In the genomic region with DNA sequence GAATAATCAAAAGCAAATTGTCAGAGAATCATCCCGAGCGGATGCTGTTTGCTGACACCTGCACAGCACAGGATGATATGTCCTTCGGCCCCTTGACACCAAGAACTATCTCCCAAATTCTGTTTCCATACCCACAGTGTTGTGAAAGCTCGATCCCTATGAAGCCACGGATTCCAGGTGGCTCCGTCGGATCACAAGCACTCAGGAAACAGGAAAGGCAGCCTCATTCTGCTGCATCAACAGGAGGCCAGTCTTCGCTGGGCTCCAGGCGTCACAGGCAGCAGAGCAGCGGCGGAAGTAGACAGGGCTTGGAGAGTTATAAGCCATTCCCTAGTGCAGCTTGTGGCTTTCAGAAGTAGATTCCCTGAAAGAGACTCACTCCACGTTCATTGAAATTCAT, we compare ENCODE assay signal across 24 cellular contexts.
"Had no signal": no experiment of that assay in that cellular context is flagged by ENCODE, and none has a peak within 500 bp of the region (broad histone marks: within the 10 kb centered on the region; RNA-seq: fewer than 3 reads in every experiment).

No MANE protein-coding gene starts in this region.

- H3K27ac ChIP-seq: brain microvascular endothelial cell, coronary artery, esophagus muscularis mucosa, foreskin keratinocyte, lower lobe of right lung, ovary, right lobe of liver, upper lobe of right lung had no signal

- H3K9me3 ChIP-seq: esophagus muscularis mucosa, lower lobe of right lung, ovary, right lobe of liver, upper lobe of right lung had no signal

- DNase-seq: activated B cell treated with CpG ODN at 0.5 μM for 24 hours; activated CD4-positive, alpha-beta T cell treated with anti-CD3 and anti-CD28 coated beads, Interleukin-2, amount 50 U/mL, for 1 hour; activated CD8-positive, alpha-beta T cell treated with anti-CD3 and anti-CD28 coated beads for 36 hours; activated gamma-delta T cell treated with Interleukin-2 at 50 U/mL for 16 hours; activated naive CD4-positive, alpha-beta T cell treated with anti-CD3 and anti-CD28 coated beads, Interleukin-2, amount 50 U/mL, for 16 hours; activated T-cell treated with anti-CD3 and anti-CD28 coated beads, Interleukin-2, amount 50 U/mL, for 4 hours; amniotic stem cell; brain microvascular endothelial cell; foreskin keratinocyte; left colon; lower lobe of right lung; mesenchymal stem cell; natural killer cell; right lobe of liver; stimulated activated CD4-positive, alpha-beta T cell treated with anti-CD3 and anti-CD28 coated beads, Interleukin-2, amount 100 ng/mL, for 48 hours; stimulated activated naive CD8-positive, alpha-beta T cell treated with anti-CD3 and anti-CD28 coated beads, Interleukin-15, amount 100 ng/mL, for 72 hours; substantia nigra; T-helper 2 cell; upper lobe of right lung had no signal

- H3K4me3 Mint-ChIP-seq: activated B cell treated with CpG ODN at 0.5 μM for 24 hours; activated CD8-positive, alpha-beta T cell treated with anti-CD3 and anti-CD28 coated beads for 36 hours; activated T-cell treated with anti-CD3 and anti-CD28 coated beads, Interleukin-2, amount 50 U/mL, for 4 hours; activated T-helper 17 cell treated with anti-CD3 and anti-CD28 coated beads, Interleukin-2, amount 50 U/mL, for 72 hours; natural killer cell; stimulated activated naive CD8-positive, alpha-beta T cell treated with anti-CD3 and anti-CD28 coated beads, Interleukin-15, amount 100 ng/mL, for 72 hours had no signal

- H3K27me3 ChIP-seq: brain microvascular endothelial cell, esophagus muscularis mucosa, foreskin keratinocyte, ovary, right lobe of liver, upper lobe of right lung had no signal

- H3K4me1 ChIP-seq: esophagus muscularis mucosa, foreskin keratinocyte, lower lobe of right lung, right lobe of liver, upper lobe of right lung had no signal

- H3K36me3 ChIP-seq: brain microvascular endothelial cell, esophagus muscularis mucosa, lower lobe of right lung, ovary, right lobe of liver, upper lobe of right lung had no signal

- H3K36me3 Mint-ChIP-seq: natural killer cell had no signal

- ATAC-seq: activated CD8-positive, alpha-beta T cell treated with anti-CD3 and anti-CD28 coated beads for 36 hours; activated T-cell treated with anti-CD3 and anti-CD28 coated beads, Interleukin-2, amount 50 U/mL, for 4 hours; activated T-helper 17 cell treated with anti-CD3 and anti-CD28 coated beads, Interleukin-2, amount 50 U/mL, for 72 hours; foreskin keratinocyte; left colon; lower lobe of right lung; natural killer cell; right lobe of liver; stimulated activated naive CD8-positive, alpha-beta T cell treated with anti-CD3 and anti-CD28 coated beads, Interleukin-15, amount 100 ng/mL, for 72 hours; upper lobe of right lung had no signal

- H3K27me3 Mint-ChIP-seq: activated B cell treated with CpG ODN at 0.5 μM for 24 hours; activated CD8-positive, alpha-beta T cell treated with anti-CD3 and anti-CD28 coated beads for 36 hours; activated T-helper 17 cell treated with anti-CD3 and anti-CD28 coated beads, Interleukin-2, amount 50 U/mL, for 72 hours; progenitor cell of endocrine pancreas; stimulated activated naive CD8-positive, alpha-beta T cell treated with anti-CD3 and anti-CD28 coated beads, Interleukin-15, amount 100 ng/mL, for 72 hours had no signal

- H3K27ac Mint-ChIP-seq: activated B cell treated with CpG ODN at 0.5 μM for 24 hours; activated CD8-positive, alpha-beta T cell treated with anti-CD3 and anti-CD28 coated beads for 36 hours; activated T-helper 17 cell treated with anti-CD3 and anti-CD28 coated beads, Interleukin-2, amount 50 U/mL, for 72 hours; natural killer cell; progenitor cell of endocrine pancreas; stimulated activated naive CD8-positive, alpha-beta T cell treated with anti-CD3 and anti-CD28 coated beads, Interleukin-15, amount 100 ng/mL, for 72 hours had no signal

- H3K4me3 ChIP-seq: coronary artery, esophagus muscularis mucosa, lower lobe of right lung, ovary, right lobe of liver, upper lobe of right lung had no signal

- H3K4me1 Mint-ChIP-seq: activated B cell treated with CpG ODN at 0.5 μM for 24 hours; activated T-helper 17 cell treated with anti-CD3 and anti-CD28 coated beads, Interleukin-2, amount 50 U/mL, for 72 hours; natural killer cell; stimulated activated naive CD8-positive, alpha-beta T cell treated with anti-CD3 and anti-CD28 coated beads, Interleukin-15, amount 100 ng/mL, for 72 hours had no signal
